ENCODE assay signal across 13 cellular contexts in genomic region chrX:29852767-29853166, GRCh38.
"Had no signal": no experiment of that assay in that cellular context is flagged by ENCODE, and none has a peak within 500 bp of the region (broad histone marks: within the 10 kb centered on the region; RNA-seq: fewer than 3 reads in every experiment).

No MANE protein-coding gene starts in this region.

- H3K4me3 ChIP-seq: colonic mucosa, gastroesophageal sphincter, tibial artery had no signal

- H3K9me3 ChIP-seq: colonic mucosa, gastroesophageal sphincter, tibial artery had no signal

- DNase-seq: activated CD4-positive, alpha-beta T cell treated with anti-CD3 and anti-CD28 coated beads for 1 hour; activated CD4-positive, alpha-beta T cell treated with anti-CD3 and anti-CD28 coated beads, Interleukin-2, amount 50 U/mL, for 48 hours; activated naive CD4-positive, alpha-beta T cell treated with anti-CD3 and anti-CD28 coated beads for 36 hours; activated naive CD8-positive, alpha-beta T cell treated with anti-CD3 and anti-CD28 coated beads, Interleukin-2, amount 50 U/mL, for 24 hours; caudate nucleus; colonic mucosa; left colon; naive B cell; retina; T-helper 1 cell; T1000; tibial artery had no signal

- H3K4me1 ChIP-seq: colonic mucosa, gastroesophageal sphincter, tibial artery had no signal

- H3K27me3 ChIP-seq: colonic mucosa, gastroesophageal sphincter, tibial artery had no signal

- H3K36me3 ChIP-seq: colonic mucosa, gastroesophageal sphincter, tibial artery had no signal

- H3K27ac ChIP-seq: colonic mucosa, gastroesophageal sphincter, tibial artery had no signal
